ENCODE assay signal across 1 cellular context in the genomic region with DNA sequence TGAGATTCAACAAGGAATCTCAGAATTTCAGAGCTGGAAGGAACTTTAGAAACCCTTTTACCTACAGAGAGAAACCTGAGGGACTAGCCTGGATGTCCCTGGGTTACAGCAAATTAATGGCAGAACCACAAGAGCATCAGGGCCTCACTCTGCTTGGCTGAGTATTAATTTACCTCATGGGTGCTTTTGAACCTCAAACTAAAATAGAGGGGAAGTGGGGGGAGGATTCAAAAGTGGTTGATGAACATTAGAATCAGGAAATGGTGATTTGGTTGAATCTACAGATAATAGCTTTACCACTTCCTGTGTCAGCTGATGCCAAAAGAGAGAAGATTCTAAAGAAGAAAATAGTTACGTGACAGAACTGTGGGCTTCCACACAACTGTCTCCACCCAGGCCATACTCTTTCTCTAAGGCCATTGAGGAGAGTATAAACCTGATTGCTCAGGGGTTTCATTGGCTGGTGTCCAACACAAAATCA.
TF ChIP-seq lines count a peak whose summit lies in the region.

No MANE protein-coding gene starts in this region.

TF ChIP-seq in GM12878, 131 proteins besides CTCF, POLR2A, EP300 and RAD21 (continued from another document):
- TF ChIP-seq, protein P1, sequence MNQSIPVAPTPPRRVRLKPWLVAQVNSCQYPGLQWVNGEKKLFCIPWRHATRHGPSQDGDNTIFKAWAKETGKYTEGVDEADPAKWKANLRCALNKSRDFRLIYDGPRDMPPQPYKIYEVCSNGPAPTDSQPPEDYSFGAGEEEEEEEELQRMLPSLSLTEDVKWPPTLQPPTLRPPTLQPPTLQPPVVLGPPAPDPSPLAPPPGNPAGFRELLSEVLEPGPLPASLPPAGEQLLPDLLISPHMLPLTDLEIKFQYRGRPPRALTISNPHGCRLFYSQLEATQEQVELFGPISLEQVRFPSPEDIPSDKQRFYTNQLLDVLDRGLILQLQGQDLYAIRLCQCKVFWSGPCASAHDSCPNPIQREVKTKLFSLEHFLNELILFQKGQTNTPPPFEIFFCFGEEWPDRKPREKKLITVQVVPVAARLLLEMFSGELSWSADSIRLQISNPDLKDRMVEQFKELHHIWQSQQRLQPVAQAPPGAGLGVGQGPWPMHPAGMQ (IDR thresholded peaks at IDR 0.05; ENCODE audit: borderline replicate concordance) = no peak
- TF ChIP-seq TAF1 (IDR thresholded peaks at IDR 0.05; ENCODE audit: borderline replicate concordance, low read depth, low read length) (no peak; the same call in 1 of the 2 replicates), NR2C1 (IDR thresholded peaks at IDR 0.05) (peak; percentile 51; the same call in 1 of the 2 replicates), FOXK2 (IDR thresholded peaks at IDR 0.05) (no peak), STAT1 (conservative IDR thresholded peaks at IDR 0.05) (no peak), RCOR1 (conservative IDR thresholded peaks at IDR 0.05; ENCODE audit: low read depth, low read length) (no peak), CHD1 (IDR thresholded peaks at IDR 0.05; ENCODE audit: low read depth, low read length) (no peak), JUND (IDR thresholded peaks at IDR 0.05; ENCODE audit: low read depth, low read length) (no peak), MYC (IDR thresholded peaks at IDR 0.05; ENCODE audit: insufficient read depth, insufficient read length, insufficient replicate concordance, low read length, severe bottlenecking) (no peak), KDM1A (IDR thresholded peaks at IDR 0.05; ENCODE audit: borderline replicate concordance) (no peak), NR2F1 (conservative IDR thresholded peaks at IDR 0.05) (peak; percentile 68; the same call in 1 of the 2 replicates), ZNF24 (IDR thresholded peaks at IDR 0.05) (0 out of 2 replicates have a peak, but pooled peaks have one; percentile 48)
- TF ChIP-seq, protein P2, sequence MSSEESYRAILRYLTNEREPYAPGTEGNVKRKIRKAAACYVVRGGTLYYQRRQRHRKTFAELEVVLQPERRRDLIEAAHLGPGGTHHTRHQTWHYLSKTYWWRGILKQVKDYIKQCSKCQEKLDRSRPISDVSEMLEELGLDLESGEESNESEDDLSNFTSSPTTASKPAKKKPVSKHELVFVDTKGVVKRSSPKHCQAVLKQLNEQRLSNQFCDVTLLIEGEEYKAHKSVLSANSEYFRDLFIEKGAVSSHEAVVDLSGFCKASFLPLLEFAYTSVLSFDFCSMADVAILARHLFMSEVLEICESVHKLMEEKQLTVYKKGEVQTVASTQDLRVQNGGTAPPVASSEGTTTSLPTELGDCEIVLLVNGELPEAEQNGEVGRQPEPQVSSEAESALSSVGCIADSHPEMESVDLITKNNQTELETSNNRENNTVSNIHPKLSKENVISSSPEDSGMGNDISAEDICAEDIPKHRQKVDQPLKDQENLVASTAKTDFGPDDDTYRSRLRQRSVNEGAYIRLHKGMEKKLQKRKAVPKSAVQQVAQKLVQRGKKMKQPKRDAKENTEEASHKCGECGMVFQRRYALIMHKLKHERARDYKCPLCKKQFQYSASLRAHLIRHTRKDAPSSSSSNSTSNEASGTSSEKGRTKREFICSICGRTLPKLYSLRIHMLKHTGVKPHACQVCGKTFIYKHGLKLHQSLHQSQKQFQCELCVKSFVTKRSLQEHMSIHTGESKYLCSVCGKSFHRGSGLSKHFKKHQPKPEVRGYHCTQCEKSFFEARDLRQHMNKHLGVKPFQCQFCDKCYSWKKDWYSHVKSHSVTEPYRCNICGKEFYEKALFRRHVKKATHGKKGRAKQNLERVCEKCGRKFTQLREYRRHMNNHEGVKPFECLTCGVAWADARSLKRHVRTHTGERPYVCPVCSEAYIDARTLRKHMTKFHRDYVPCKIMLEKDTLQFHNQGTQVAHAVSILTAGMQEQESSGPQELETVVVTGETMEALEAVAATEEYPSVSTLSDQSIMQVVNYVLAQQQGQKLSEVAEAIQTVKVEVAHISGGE (CRISPR knock-in tag; IDR thresholded peaks at IDR 0.05) = no peak
- TF ChIP-seq, protein P3, sequence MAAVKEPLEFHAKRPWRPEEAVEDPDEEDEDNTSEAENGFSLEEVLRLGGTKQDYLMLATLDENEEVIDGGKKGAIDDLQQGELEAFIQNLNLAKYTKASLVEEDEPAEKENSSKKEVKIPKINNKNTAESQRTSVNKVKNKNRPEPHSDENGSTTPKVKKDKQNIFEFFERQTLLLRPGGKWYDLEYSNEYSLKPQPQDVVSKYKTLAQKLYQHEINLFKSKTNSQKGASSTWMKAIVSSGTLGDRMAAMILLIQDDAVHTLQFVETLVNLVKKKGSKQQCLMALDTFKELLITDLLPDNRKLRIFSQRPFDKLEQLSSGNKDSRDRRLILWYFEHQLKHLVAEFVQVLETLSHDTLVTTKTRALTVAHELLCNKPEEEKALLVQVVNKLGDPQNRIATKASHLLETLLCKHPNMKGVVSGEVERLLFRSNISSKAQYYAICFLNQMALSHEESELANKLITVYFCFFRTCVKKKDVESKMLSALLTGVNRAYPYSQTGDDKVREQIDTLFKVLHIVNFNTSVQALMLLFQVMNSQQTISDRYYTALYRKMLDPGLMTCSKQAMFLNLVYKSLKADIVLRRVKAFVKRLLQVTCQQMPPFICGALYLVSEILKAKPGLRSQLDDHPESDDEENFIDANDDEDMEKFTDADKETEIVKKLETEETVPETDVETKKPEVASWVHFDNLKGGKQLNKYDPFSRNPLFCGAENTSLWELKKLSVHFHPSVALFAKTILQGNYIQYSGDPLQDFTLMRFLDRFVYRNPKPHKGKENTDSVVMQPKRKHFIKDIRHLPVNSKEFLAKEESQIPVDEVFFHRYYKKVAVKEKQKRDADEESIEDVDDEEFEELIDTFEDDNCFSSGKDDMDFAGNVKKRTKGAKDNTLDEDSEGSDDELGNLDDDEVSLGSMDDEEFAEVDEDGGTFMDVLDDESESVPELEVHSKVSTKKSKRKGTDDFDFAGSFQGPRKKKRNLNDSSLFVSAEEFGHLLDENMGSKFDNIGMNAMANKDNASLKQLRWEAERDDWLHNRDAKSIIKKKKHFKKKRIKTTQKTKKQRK (IDR thresholded peaks at IDR 0.05; ENCODE audit: low read depth, low read length) = no peak
